26 cellular contexts compared by ENCODE assay signal in the genomic region with DNA sequence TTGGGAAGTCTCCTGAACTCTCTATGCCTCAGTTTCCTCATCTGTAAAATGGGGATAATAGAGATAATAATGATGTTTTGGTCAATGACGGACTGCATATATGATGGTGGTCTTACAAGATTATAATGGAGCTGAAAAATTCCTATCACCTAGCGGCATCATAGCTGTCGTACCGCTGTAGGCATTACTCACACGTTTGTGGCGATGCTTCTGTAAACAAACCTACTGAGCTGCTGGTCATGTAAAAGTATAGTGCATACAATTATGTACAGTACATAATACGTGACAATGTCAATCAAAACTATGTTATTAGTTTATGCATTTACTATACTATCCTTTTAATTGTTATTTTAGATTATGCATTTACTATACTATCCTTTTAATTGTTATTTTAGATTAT.
"Had no signal": no experiment of that assay in that cellular context is flagged by ENCODE, and none has a peak within 500 bp of the region (broad histone marks: within the 10 kb centered on the region; RNA-seq: fewer than 3 reads in every experiment).

No MANE protein-coding gene starts in this region.

- H3K9me3 Mint-ChIP-seq: activated CD4-positive, alpha-beta memory T cell treated with anti-CD3 and anti-CD28 coated beads for 36 hours; activated CD4-positive, alpha-beta T cell treated with anti-CD3 and anti-CD28 coated beads, Interleukin-2, amount 10 ng/mL, durations not matched to agents 7 days and 5 days; activated naive CD4-positive, alpha-beta T cell treated with anti-CD3 and anti-CD28 coated beads for 36 hours; activated T-helper 17 cell treated with anti-CD3 and anti-CD28 coated beads, Interleukin-2, amount 50 U/mL, for 72 hours; central memory CD8-positive, alpha-beta T cell; T-cell had no signal

- H3K4me3 Mint-ChIP-seq: activated CD4-positive, alpha-beta memory T cell treated with anti-CD3 and anti-CD28 coated beads for 36 hours; activated CD4-positive, alpha-beta T cell treated with anti-CD3 and anti-CD28 coated beads, Interleukin-2, amount 10 ng/mL, durations not matched to agents 7 days and 5 days; activated naive CD4-positive, alpha-beta T cell treated with anti-CD3 and anti-CD28 coated beads for 36 hours; activated naive CD8-positive, alpha-beta T cell; activated T-helper 17 cell treated with anti-CD3 and anti-CD28 coated beads, Interleukin-2, amount 50 U/mL, for 72 hours; brain; central memory CD8-positive, alpha-beta T cell; T-cell had no signal

- H3K4me1 Mint-ChIP-seq: activated T-helper 17 cell treated with anti-CD3 and anti-CD28 coated beads, Interleukin-2, amount 50 U/mL, for 72 hours had no signal

- DNase-seq: activated CD4-positive, alpha-beta memory T cell treated with anti-CD3 and anti-CD28 coated beads for 36 hours; activated CD4-positive, alpha-beta T cell treated with anti-CD3 and anti-CD28 coated beads, Interleukin-2, amount 10 ng/mL, durations not matched to agents 7 days and 5 days; activated CD4-positive, CD25-positive, alpha-beta regulatory T cell; activated gamma-delta T cell; activated naive CD4-positive, alpha-beta T cell treated with anti-CD3 and anti-CD28 coated beads for 36 hours; activated T-cell treated with anti-CD3 and anti-CD28 coated beads for 4 hours; activated T-cell treated with anti-CD3 and anti-CD28 coated beads, Interleukin-2, amount 50 U/mL, for 48 hours; amygdala; KG1; NCI-H1048; NCI-H1436; NCI-H1694 treated with DMSO at 0.1 percent for 48 hours; NCI-H2029 treated with DMSO at 0.1 percent for 48 hours; NCI-H510A treated with DMSO at 0.1 percent for 48 hours; NCI-H69; NK-92 treated with Interleukin-12 subunit alpha and Interleukin-12 subunit beta, amount 100 ng/mL, for 24 hours; OCI-M1; SIG-M5; T-cell; T-helper 2 cell; T1000 had no signal

- FAIRE-seq: astrocyte had no signal

- H3K27ac Mint-ChIP-seq: activated CD4-positive, alpha-beta memory T cell treated with anti-CD3 and anti-CD28 coated beads for 36 hours; activated naive CD4-positive, alpha-beta T cell treated with anti-CD3 and anti-CD28 coated beads for 36 hours; activated naive CD8-positive, alpha-beta T cell; activated T-helper 17 cell treated with anti-CD3 and anti-CD28 coated beads, Interleukin-2, amount 50 U/mL, for 72 hours; T-cell had no signal

- H3K36me3 Mint-ChIP-seq: activated CD4-positive, alpha-beta memory T cell treated with anti-CD3 and anti-CD28 coated beads for 36 hours; activated naive CD8-positive, alpha-beta T cell; brain; T-cell had no signal

- ATAC-seq: activated T-helper 17 cell treated with anti-CD3 and anti-CD28 coated beads, Interleukin-2, amount 50 U/mL, for 72 hours; T-cell had no signal

- H3K27me3 Mint-ChIP-seq: activated CD4-positive, alpha-beta memory T cell treated with anti-CD3 and anti-CD28 coated beads for 36 hours; activated CD4-positive, alpha-beta T cell treated with anti-CD3 and anti-CD28 coated beads, Interleukin-2, amount 10 ng/mL, durations not matched to agents 7 days and 5 days; activated naive CD8-positive, alpha-beta T cell; activated T-helper 17 cell treated with anti-CD3 and anti-CD28 coated beads, Interleukin-2, amount 50 U/mL, for 72 hours had no signal
